ENCODE assay signal across 15 cellular contexts in genomic region chr2:177929662-177930522, GRCh38.
"Had no signal": no experiment of that assay in that cellular context is flagged by ENCODE, and none has a peak within 500 bp of the region (broad histone marks: within the 10 kb centered on the region; RNA-seq: fewer than 3 reads in every experiment).

No MANE protein-coding gene starts in this region.

- ATAC-seq: left lung; mucosa of descending colon; naive thymus-derived CD4-positive, alpha-beta T cell; stimulated activated effector memory CD8-positive, alpha-beta T cell treated with anti-CD3 and anti-CD28 coated beads, Interleukin-12 subunit alpha, Interleukin-12 subunit beta, amount 100 ng/mL, for 72 hours had no signal

- DNase-seq: activated CD4-positive, CD25-positive, alpha-beta regulatory T cell treated with anti-CD3 and anti-CD28 coated beads, Interleukin-2, amount 50 U/mL, for 72 hours; activated naive CD8-positive, alpha-beta T cell treated with anti-CD3 and anti-CD28 coated beads for 36 hours; amygdala; effector CD4-positive, alpha-beta T cell; esophagus squamous epithelium; hippocampal formation; left lung; mucosa of descending colon; naive thymus-derived CD4-positive, alpha-beta T cell; retina; stimulated activated CD4-positive, alpha-beta T cell treated with anti-CD3 and anti-CD28 coated beads, Interleukin-12 subunit alpha, Interleukin-12 subunit beta, amount 100 ng/mL, for 4 hours; stimulated activated CD4-positive, alpha-beta T cell treated with anti-CD3 and anti-CD28 coated beads, Interleukin-2, amount 100 ng/mL, for 24 hours had no signal

- H3K4me3 ChIP-seq: coronary artery, esophagus squamous epithelium, left lung, mucosa of descending colon, thoracic aorta had no signal
